ENCODE assay signal across 19 cellular contexts in genomic region chr10:47401874-47402645, GRCh38. TPM values are rescaled to one million over a fixed set of nuclear protein-coding genes. Genes with fewer than 3 reads are reported as not detected.
DNase-seq lines count a peak whose midpoint lies in the region; ATAC-seq, FAIRE-seq and TF ChIP-seq lines count a peak whose summit lies in the region.
"Had no signal": no experiment of that assay in that cellular context is flagged by ENCODE, and none has a peak within 500 bp of the region (broad histone marks: within the 10 kb centered on the region; RNA-seq: fewer than 3 reads in every experiment).

No MANE protein-coding gene starts in this region.

- peak overlapping the region; percentile 56 for H3K4me2 ChIP-seq in A549
- no peak overlapping the region for H3K4me2 ChIP-seq in neuronal stem cell (ENCODE audit: insufficient read depth, low read length, poor library complexity, severe bottlenecking)

- no peak overlapping the region for H3K4me3 Mint-ChIP-seq in HFFc6
- no peak overlapping the region for H3K4me3 Mint-ChIP-seq in activated T-helper 17 cell treated with anti-CD3 and anti-CD28 coated beads, Interleukin-2, amount 50 U/mL, for 72 hours
- H3K4me3 Mint-ChIP-seq: natural killer cell had no signal

- H4K8ac ChIP-seq in neuronal stem cell (ENCODE audit: low read depth, low read length) = no peak overlapping the region

- H3K27ac Mint-ChIP-seq in HFFc6 = peak overlapping the region; percentile 84
- H3K27ac Mint-ChIP-seq in activated T-helper 17 cell treated with anti-CD3 and anti-CD28 coated beads, Interleukin-2, amount 50 U/mL, for 72 hours = no peak overlapping the region
- H3K27ac Mint-ChIP-seq: natural killer cell had no signal

- H2AK5ac ChIP-seq in neuronal stem cell (ENCODE audit: low read depth, low read length) = no peak overlapping the region

- peak overlapping the region; percentile 91 to 97 for H3K27ac ChIP-seq in A549
- H3K27ac ChIP-seq in esophagus muscularis mucosa (replicated peaks in 1 of 4) = no peak overlapping the region
- no peak overlapping the region for H3K27ac ChIP-seq in neuronal stem cell (replicated peaks; ENCODE audit: low read length)
- H3K27ac ChIP-seq: ascending aorta had no signal

- H2BK5ac ChIP-seq in neuronal stem cell (ENCODE audit: low read length) = no peak overlapping the region

- DNase-seq in A549 (ENCODE audit: low read depth in 1 of 2, low spot score in 1 of 2) (no peak), HFFc6 (no peak), esophagus muscularis mucosa (ENCODE audit: extremely low spot score) (peak; percentile 88), neuronal stem cell (ENCODE audit: low spot score) (no peak), kidney glomerular epithelial cell (lab: John Stamatoyannopoulos, UW) (no peak), DMS79 treated with DMSO at 0.1 percent for 48 hours (lab: John Stamatoyannopoulos, UW) (no peak)
- DNase-seq in stimulated activated naive CD4-positive, alpha-beta T cell treated with Interleukin-2 at 50 U/mL for 16 hours (lab: John Stamatoyannopoulos, UW) = no peak
- DNase-seq: activated CD4-positive, CD25-positive, alpha-beta regulatory T cell treated with anti-CD3 and anti-CD28 coated beads, Interleukin-2, amount 50 U/mL, for 72 hours; COR-L47; MV-4-11; natural killer cell; NCI-H2081; NCI-H526; SK-N-SH; stimulated activated CD4-positive, alpha-beta T cell treated with anti-CD3 and anti-CD28 coated beads, Interleukin-2, amount 100 ng/mL, for 24 hours had no signal

- POLR2A ChIA-PET in A549 (lab: Yijun Ruan, JAX) = no interaction called here

- H3K36me3 ChIP-seq in esophagus muscularis mucosa = no peaks in the 10 kb centered on the region
- H3K36me3 ChIP-seq in neuronal stem cell (replicated peaks in 1 of 2; ENCODE audit: control insufficient read depth in 2 of 2, insufficient read depth in 2 of 2, low read length in 2 of 2) = no peaks in the 10 kb centered on the region
- H3K36me3 ChIP-seq: ascending aorta had no signal

- H3K4me1 ChIP-seq in A549 = peaks cover 51% of the 10 kb centered on the region
- H3K4me1 ChIP-seq in esophagus muscularis mucosa = peaks cover 14 to 28% (median 23%) of the 10 kb centered on the region in 4 donors
- peaks cover 18 to 21% of the 10 kb centered on the region in 2 donors for H3K4me1 ChIP-seq in neuronal stem cell (ENCODE audit: control insufficient read depth in 2 of 2, insufficient read depth in 1 of 2, low read depth in 1 of 2, low read length in 2 of 2)

- no peaks in the 10 kb centered on the region for H3K79me1 ChIP-seq in neuronal stem cell (ENCODE audit: low read depth, low read length)

- H3K4ac ChIP-seq in neuronal stem cell (ENCODE audit: low read length) = no peak overlapping the region

- 87% methylated on average over 10 of the region's 10 CpGs for WGBS in A549 (ENCODE audit: missing lambda C conversion rate)
- WGBS in esophagus muscularis mucosa = 96% methylated on average over 10 of the region's 10 CpGs
- no CpG with 5 or more reads among the region's 10 CpGs for WGBS in neuronal stem cell (ENCODE audit: extremely low coverage in 2 of 2, insufficient read length in 2 of 2, insufficient replicate concordance in 1 of 2), 2 donors

- CTCF ChIA-PET in A549 (lab: Yijun Ruan, JAX) = interaction anchor here (0.6 to 1.7 kb wide), 2 partner anchors 11 to 48 kb away, joined by 3 to 6 read pairs; no protein-coding TSS in a partner anchor

- H3K9me3 ChIP-seq in A549 = peaks cover 9% of the 10 kb centered on the region; the same call in 2 of the 3 replicates
- H3K9me3 ChIP-seq in esophagus muscularis mucosa = no peaks in the 10 kb centered on the region
- peaks cover 0 to 3% of the 10 kb centered on the region in 2 donors for H3K9me3 ChIP-seq in neuronal stem cell (replicated peaks in 1 of 2; ENCODE audit: control insufficient read depth in 2 of 2, insufficient read depth in 1 of 2, low read depth in 1 of 2, low read length in 2 of 2)
- H3K9me3 ChIP-seq: ascending aorta, SK-N-SH had no signal

- H3K9ac ChIP-seq in neuronal stem cell (ENCODE audit: low read depth, low read length, poor library complexity) = no peak overlapping the region
- H3K9ac ChIP-seq: SK-N-SH had no signal

- H3K4me3 ChIP-seq in A549 (no peak overlapping the region), esophagus muscularis mucosa (no peak overlapping the region), neuronal stem cell (ENCODE audit: low read length in 2 of 2) (no peak overlapping the region)
- H3K4me3 ChIP-seq: ascending aorta had no signal

- H2BK15ac ChIP-seq in neuronal stem cell (ENCODE audit: low read length) = no peak overlapping the region

- H3K27me3 ChIP-seq in esophagus muscularis mucosa = no peaks in the 10 kb centered on the region
- no peaks in the 10 kb centered on the region for H3K27me3 ChIP-seq in neuronal stem cell (ENCODE audit: control insufficient read depth in 3 of 3, insufficient read depth in 3 of 3, low read depth in 1 of 3, low read length in 3 of 3)
- H3K27me3 ChIP-seq: ascending aorta had no signal

- no peak for TF ChIP-seq RAD21 in A549 (conservative IDR thresholded peaks at IDR 0.05 in 1 of 2, IDR thresholded peaks at IDR 0.05 in 1 of 2)

- H3K18ac ChIP-seq in neuronal stem cell (ENCODE audit: low read length) = peak overlapping the region; percentile 24

- H3K23ac ChIP-seq in neuronal stem cell (ENCODE audit: low read depth, low read length, poor library complexity) = no peak overlapping the region

- TF ChIP-seq POLR2A in A549 (IDR thresholded peaks at IDR 0.05; ENCODE audit: low read length) (no peak), esophagus muscularis mucosa (IDR thresholded peaks at IDR 0.05; ENCODE audit: low read depth) (no peak)

- H3K4me1 Mint-ChIP-seq in HFFc6 (ENCODE audit: low read depth) = peaks cover 38% of the 10 kb centered on the region
- no peaks in the 10 kb centered on the region for H3K4me1 Mint-ChIP-seq in activated T-helper 17 cell treated with anti-CD3 and anti-CD28 coated beads, Interleukin-2, amount 50 U/mL, for 72 hours
- H3K4me1 Mint-ChIP-seq: natural killer cell had no signal

- TF ChIP-seq CTCF in A549 (IDR thresholded peaks at IDR 0.05) = no peak
- TF ChIP-seq CTCF in HFFc6 (IDR thresholded peaks at IDR 0.05) = no peak
- no peak for TF ChIP-seq CTCF in esophagus muscularis mucosa (IDR thresholded peaks at IDR 0.05)

- H3K36me3 Mint-ChIP-seq in HFFc6 (ENCODE audit: low read depth) = no peaks in the 10 kb centered on the region; the same call in 1 of the 2 replicates
- no peaks in the 10 kb centered on the region for H3K36me3 Mint-ChIP-seq in activated T-helper 17 cell treated with anti-CD3 and anti-CD28 coated beads, Interleukin-2, amount 50 U/mL, for 72 hours (ENCODE audit: low read depth)
- H3K36me3 Mint-ChIP-seq: natural killer cell had no signal

- H2BK12ac ChIP-seq in neuronal stem cell (ENCODE audit: low read length) = no peak overlapping the region

- H2BK120ac ChIP-seq in neuronal stem cell (ENCODE audit: low read depth, low read length) = no peak overlapping the region

- H3K27me3 Mint-ChIP-seq in HFFc6 (ENCODE audit: insufficient read depth) = no peaks in the 10 kb centered on the region; the same call in 1 of the 2 replicates
- H3K27me3 Mint-ChIP-seq in activated T-helper 17 cell treated with anti-CD3 and anti-CD28 coated beads, Interleukin-2, amount 50 U/mL, for 72 hours = peaks cover 13% of the 10 kb centered on the region

- no peak overlapping the region for H3K14ac ChIP-seq in neuronal stem cell (ENCODE audit: low read length)

- FAIRE-seq in A549 (lab: Jason Lieb, UNC) = no peak

- H4K91ac ChIP-seq in neuronal stem cell (ENCODE audit: low read depth, low read length, poor library complexity) = no peak overlapping the region

- intact Hi-C loops in esophagus muscularis mucosa (cut with DNase I) = loop anchor here (5.0 kb wide), 1 partner anchor 55 kb away; no protein-coding TSS in a partner anchor

- TF ChIP-seq EP300 in A549 (IDR thresholded peaks at IDR 0.05) = no peak
- no peak for TF ChIP-seq EP300 in esophagus muscularis mucosa (IDR thresholded peaks at IDR 0.05)

- no peak for ATAC-seq in A549
- no peak for ATAC-seq in activated T-helper 17 cell treated with anti-CD3 and anti-CD28 coated beads, Interleukin-2, amount 50 U/mL, for 72 hours (replicated peaks)
- ATAC-seq: natural killer cell had no signal

- H2AFZ ChIP-seq in neuronal stem cell (ENCODE audit: low read length) = no peak overlapping the region

- no peaks in the 10 kb centered on the region for H3K9me3 Mint-ChIP-seq in HFFc6
- no peaks in the 10 kb centered on the region for H3K9me3 Mint-ChIP-seq in activated T-helper 17 cell treated with anti-CD3 and anti-CD28 coated beads, Interleukin-2, amount 50 U/mL, for 72 hours
- H3K9me3 Mint-ChIP-seq: natural killer cell had no signal

TF ChIP-seq in A549, 52 proteins besides CTCF, POLR2A, EP300 and RAD21 (continues in another document):
- no peak for TF ChIP-seq KDM5A (IDR thresholded peaks at IDR 0.05)

RNA-seq across cellular contexts. Expression of gene ZNF488, which starts 18.0 kb away (rescaled TPM):
- 4.0 and 4.6 TPM in 2 replicates for polyA plus RNA-seq in A549 (2011; rRNA removed)
- 5.1 and 6.7 TPM in 2 replicates for polyA plus RNA-seq in A549 (2012; cell fraction: cytosol; rRNA removed)
- 6.5 and 6.7 TPM in 2 replicates for polyA plus RNA-seq in A549 (2012; cell fraction: nucleus; rRNA removed)
- polyA plus RNA-seq in A549 (2017; fragmentation: RNase III; extraction: RNeasy Plus Mini Kit Qiagen cat#74134 plus additional on column Dnase treatment) = 6.8 to 8.3 TPM (median 6.9 TPM) in 3 replicates
- polyA minus RNA-seq in A549 (2011; rRNA and poly(A)+ RNA removed) = 6.4 and 6.5 TPM in 2 replicates
- total RNA-seq in HFFc6 (2021; fragmentation: NEBNext Ultra II Directional; extraction: Animal tissue kit (Norgen Biotek cat#: 25700)) = under 1 TPM in 3 of 6 experiments, not detected in 3; 0.05 to 0.07 (median 0.07) TPM
- total RNA-seq in esophagus muscularis mucosa = under 1 TPM in 1 of 4 donors, not detected in 3; 0.11 TPM
- polyA plus RNA-seq in neuronal stem cell (2013, experiment 1 of 2) = 0.01 TPM
- polyA plus RNA-seq in neuronal stem cell (2013, experiment 2 of 2) = 0.01 TPM
- total RNA-seq in activated T-helper 17 cell treated with anti-CD3 and anti-CD28 coated beads, Interleukin-2, amount 50 U/mL, for 72 hours = under 1 TPM; 0.08 to 0.11 TPM
- total RNA-seq: ascending aorta, natural killer cell, right cardiac atrium had no signal

RNA-seq across cellular contexts. Expression of gene RBP3, which starts 53.9 kb away (rescaled TPM):
- not detected in 2 replicates for polyA plus RNA-seq in A549 (2011; rRNA removed)
- polyA plus RNA-seq in A549 (2012; cell fraction: cytosol; rRNA removed) = not detected in 2 replicates
- not detected in 2 replicates for polyA plus RNA-seq in A549 (2012; cell fraction: nucleus; rRNA removed)
- not detected in 3 replicates for polyA plus RNA-seq in A549 (2017; fragmentation: RNase III; extraction: RNeasy Plus Mini Kit Qiagen cat#74134 plus additional on column Dnase treatment)
- not detected in 2 replicates for polyA minus RNA-seq in A549 (2011; rRNA and poly(A)+ RNA removed)
- not detected for total RNA-seq in HFFc6 (2021; fragmentation: NEBNext Ultra II Directional; extraction: Animal tissue kit (Norgen Biotek cat#: 25700))
- under 1 TPM in 2 of 4 donors, not detected in 2; under 0.01 to 0.06 TPM for total RNA-seq in esophagus muscularis mucosa
- polyA plus RNA-seq in neuronal stem cell (2013, experiment 1 of 2) = not detected
- not detected for polyA plus RNA-seq in neuronal stem cell (2013, experiment 2 of 2)
- total RNA-seq in activated T-helper 17 cell treated with anti-CD3 and anti-CD28 coated beads, Interleukin-2, amount 50 U/mL, for 72 hours = not detected
- total RNA-seq: ascending aorta, lower leg skin, natural killer cell, right cardiac atrium had no signal
- polyA plus RNA-seq: right cardiac atrium, SK-N-SH had no signal

Comparison
In these comparisons a context has a peak if more than half of its experiments do, and no peak if none do; other contexts are left out.
1. H3K27ac ChIP-seq: peak in A549 (2 of 2); none in esophagus muscularis mucosa (0 of 4) and neuronal stem cell (single experiment).